19 cellular contexts compared by ENCODE assay signal in the genomic region with DNA sequence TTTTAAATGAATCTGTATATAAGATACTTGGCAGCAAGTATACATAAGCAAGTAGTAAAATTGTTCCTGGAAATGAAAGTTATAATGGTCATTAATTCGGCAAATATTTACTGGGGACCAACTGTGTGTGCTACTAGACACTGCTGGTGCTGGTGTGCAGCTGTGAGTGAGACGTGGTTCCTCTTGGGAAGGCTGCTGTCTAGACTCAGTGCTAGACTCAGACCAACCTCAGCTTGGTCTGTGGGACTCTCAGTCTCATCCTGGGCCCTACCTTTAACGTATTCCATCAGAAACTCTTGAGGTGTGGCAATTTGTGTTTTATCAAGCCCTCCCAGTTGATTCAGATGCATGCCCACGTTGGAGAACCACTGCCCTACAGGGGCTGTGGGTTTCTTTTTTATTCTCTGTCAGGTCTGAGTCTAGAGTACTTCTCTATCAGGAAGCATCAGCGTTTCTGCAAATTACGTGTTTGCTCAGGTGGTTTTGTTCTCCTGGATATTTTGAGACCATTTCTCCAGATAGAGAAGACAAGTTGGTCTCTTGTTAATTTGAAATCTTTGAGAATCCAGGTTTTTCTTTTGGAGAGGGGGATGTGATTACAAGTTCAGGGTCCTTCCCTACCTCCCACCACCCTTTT. TPM values are rescaled to one million over a fixed set of nuclear protein-coding genes. Genes with fewer than 3 reads are reported as not detected.
DNase-seq lines count a peak whose midpoint lies in the region; ATAC-seq, FAIRE-seq and TF ChIP-seq lines count a peak whose summit lies in the region.
"Had no signal": no experiment of that assay in that cellular context is flagged by ENCODE, and none has a peak within 500 bp of the region (broad histone marks: within the 10 kb centered on the region; RNA-seq: fewer than 3 reads in every experiment).

No MANE protein-coding gene starts in this region.

- H2AK9ac ChIP-seq in IMR-90 (replicated peaks; ENCODE audit: low read depth, low read length, poor library complexity) = no peak overlapping the region

- peaks cover 30% of the 10 kb centered on the region for H4K20me1 ChIP-seq in IMR-90 (ENCODE audit: insufficient read depth, low read length)
- no peaks in the 10 kb centered on the region for H4K20me1 ChIP-seq in GM12878 (ENCODE audit: control insufficient read depth, insufficient read depth)

- TF ChIP-seq POLR2A in IMR-90 (IDR thresholded peaks at IDR 0.05; ENCODE audit: low read depth, low read length) = no peak
- no peak for TF ChIP-seq POLR2A in GM12878 (IDR thresholded peaks at IDR 0.05; ENCODE audit: low read depth, low read length)

- no peak overlapping the region for H2AK5ac ChIP-seq in IMR-90 (ENCODE audit: low read depth, low read length)

- TF ChIP-seq CTCF in IMR-90 (conservative IDR thresholded peaks at IDR 0.05; ENCODE audit: low read depth, low read length) = no peak
- TF ChIP-seq CTCF in GM12878 (IDR thresholded peaks at IDR 0.05 in 2 of 3, conservative IDR thresholded peaks at IDR 0.05 in 1 of 3; ENCODE audit: control insufficient read depth in 2 of 3, extremely low read depth in 1 of 3, insufficient read depth in 1 of 3, low read depth in 3 of 3, low read length in 3 of 3) = no peak
- no peak for TF ChIP-seq CTCF in mucosa of descending colon (IDR thresholded peaks at IDR 0.05)

- H3K4me1 Mint-ChIP-seq in activated CD4-positive, alpha-beta T cell treated with anti-CD3 and anti-CD28 coated beads for 36 hours = peaks cover 71% of the 10 kb centered on the region

- H3K36me3 Mint-ChIP-seq in activated CD4-positive, alpha-beta T cell treated with anti-CD3 and anti-CD28 coated beads for 36 hours (ENCODE audit: low read depth) = peaks cover 16% of the 10 kb centered on the region

- TF ChIP-seq RAD21 in IMR-90 (IDR thresholded peaks at IDR 0.05; ENCODE audit: low read length) = no peak
- TF ChIP-seq RAD21 in GM12878 (IDR thresholded peaks at IDR 0.05; ENCODE audit: insufficient read depth, low read depth, low read length) = no peak

- H3K4me1 ChIP-seq in IMR-90 (ENCODE audit: control insufficient read depth, insufficient read depth, low read length) (peaks cover 11% of the 10 kb centered on the region), GM12878 (ENCODE audit: control insufficient read depth, insufficient read depth, low read length) (peaks cover 6% of the 10 kb centered on the region), mucosa of descending colon (ENCODE audit: low read depth) (peaks cover 5% of the 10 kb centered on the region)

- in situ Hi-C loops in IMR-90 (cut with MboI; ENCODE audit: low sequenced_read_pairs) (no loop called here), GM12878 (cut with MboI) (no loop called here)

- no peak overlapping the region for H3K4me3 ChIP-seq in IMR-90 (ENCODE audit: insufficient read depth, low read depth, low read length)
- H3K4me3 ChIP-seq in GM12878 = no peak overlapping the region
- no peak overlapping the region for H3K4me3 ChIP-seq in mucosa of descending colon
- H3K4me3 ChIP-seq: PC-9 had no signal

- H3K27ac ChIP-seq in IMR-90 (ENCODE audit: insufficient read depth, low read length) = no peak overlapping the region
- H3K27ac ChIP-seq in GM12878 (ENCODE audit: control insufficient read depth, insufficient read depth) = no peak overlapping the region
- H3K27ac ChIP-seq: PC-9 had no signal

- FAIRE-seq in GM12878 (lab: Jason Lieb, UNC) = no peak

- DNase-seq in activated CD4-positive, alpha-beta T cell treated with anti-CD3 and anti-CD28 coated beads for 36 hours = no peak
- DNase-seq in activated CD4-positive, alpha-beta T cell treated with anti-CD3 and anti-CD28 coated beads for 1 hour = no peak
- no peak for DNase-seq in IMR-90
- no peak for DNase-seq in GM12878 (ENCODE audit: low read depth, low spot score)
- no peak for DNase-seq in mucosa of descending colon
- no peak for DNase-seq in cortex of kidney (lab: John Stamatoyannopoulos, UW)
- no peak for DNase-seq in central memory CD4-positive, alpha-beta T cell
- DNase-seq in AG08396 (ENCODE audit: low spot score) = no peak
- DNase-seq: C1 segment of cervical spinal cord, DMS153, H7, Kasumi-1, NCI-H1105 treated with DMSO at 0.1 percent for 48 hours, NCI-H1694 treated with DMSO at 0.1 percent for 48 hours, NCI-H2107, NCI-H345, NCI-H748 treated with DMSO at 0.1 percent for 48 hours had no signal

- H3K4ac ChIP-seq in IMR-90 (ENCODE audit: low read depth, low read length) = no peak overlapping the region; the same call in 1 of the 2 replicates

- H2BK120ac ChIP-seq in IMR-90 (ENCODE audit: low read depth, low read length) = no peak overlapping the region

- intact Hi-C loops in activated CD4-positive, alpha-beta T cell treated with anti-CD3 and anti-CD28 coated beads for 36 hours (cut with DNase I, micrococcal nuclease) = loop anchor here in 1 of 2 experiments (10.0 kb wide), 1 partner anchor 287 kb away; no protein-coding TSS in a partner anchor
- intact Hi-C loops in IMR-90 (cut with micrococcal nuclease) (no loop called here), GM12878 (cut with micrococcal nuclease; ENCODE audit: unreplicated experiment) (no loop called here), mucosa of descending colon (cut with DNase I, micrococcal nuclease) (no loop called here)

- H4K5ac ChIP-seq in IMR-90 (ENCODE audit: low read depth, low read length) = no peak overlapping the region

- no peak overlapping the region for H4K8ac ChIP-seq in IMR-90 (ENCODE audit: low read depth in 2 of 2, low read length in 2 of 2)

- peak overlapping the region; percentile 24 for H3K27ac Mint-ChIP-seq in activated CD4-positive, alpha-beta T cell treated with anti-CD3 and anti-CD28 coated beads for 36 hours

- peaks cover 19% of the 10 kb centered on the region for H3K79me2 ChIP-seq in GM12878 (ENCODE audit: control insufficient read depth, insufficient read depth, low read length)

- H3K9ac ChIP-seq in IMR-90 (ENCODE audit: low read depth, low read length) (no peak overlapping the region), GM12878 (ENCODE audit: control insufficient read depth, insufficient read depth, low read length) (no peak overlapping the region)

- no peak overlapping the region for H3K18ac ChIP-seq in IMR-90 (ENCODE audit: low read depth, low read length)

- no peak overlapping the region for H3K14ac ChIP-seq in IMR-90 (replicated peaks; ENCODE audit: low read depth, low read length)

- WGBS in IMR-90 (ENCODE audit: extremely low coverage in 2 of 2, insufficient read length in 1 of 2), 2 experiments = 100% methylated on average over 1 of the region's 6 CpGs; no CpG with 5 or more reads in 1 of the 2 experiments
- WGBS in GM12878 (ENCODE audit: insufficient coverage, insufficient replicate concordance, low lambda C conversion rate, missing lambda C conversion rate) = 68% methylated on average over 6 of the region's 6 CpGs

- BruUV-seq in IMR-90 (replicated peaks; lab: Mats Ljungman, UMichigan) = no TSS peak
- no TSS peak for BruUV-seq in GM12878 (replicated peaks; lab: Mats Ljungman, UMichigan)

- no peaks in the 10 kb centered on the region for H3K9me3 Mint-ChIP-seq in activated CD4-positive, alpha-beta T cell treated with anti-CD3 and anti-CD28 coated beads for 36 hours (ENCODE audit: low read depth)

- no peak overlapping the region for H4K91ac ChIP-seq in IMR-90 (ENCODE audit: insufficient read depth, low read depth, low read length)

- no peak overlapping the region for H2BK20ac ChIP-seq in IMR-90 (ENCODE audit: low read depth, low read length)

- H3K27me3 ChIP-seq in IMR-90 (ENCODE audit: control insufficient read depth, insufficient read depth, low read length) (no peaks in the 10 kb centered on the region), GM12878 (replicated peaks in 1 of 2; ENCODE audit: control insufficient read depth in 2 of 2, insufficient read depth in 2 of 2, low read length in 1 of 2) (no peaks in the 10 kb centered on the region)

- H3K4me3 Mint-ChIP-seq in activated CD4-positive, alpha-beta T cell treated with anti-CD3 and anti-CD28 coated beads for 36 hours = no peak overlapping the region

- peaks cover 11% of the 10 kb centered on the region for H3K36me3 ChIP-seq in IMR-90 (ENCODE audit: control insufficient read depth, insufficient read depth, low read length)
- H3K36me3 ChIP-seq in GM12878 (ENCODE audit: control insufficient read depth in 2 of 2, insufficient read depth in 2 of 2, low read length in 1 of 2) = peaks cover 0 to 3% of the 10 kb centered on the region in 2 experiments; a peak in 2 of 4 replicates
- no peaks in the 10 kb centered on the region for H3K36me3 ChIP-seq in mucosa of descending colon (ENCODE audit: low read depth)

- dilution Hi-C loops in IMR-90 (cut with HindIII; ENCODE audit: low sequenced_read_pairs, unreplicated experiment) = no loop called here

- no peak for TF ChIP-seq EP300 in GM12878 (IDR thresholded peaks at IDR 0.05; ENCODE audit: borderline replicate concordance in 1 of 2, control insufficient read depth in 1 of 2, low read depth in 2 of 2, low read length in 2 of 2)

- no peak for ATAC-seq in activated CD4-positive, alpha-beta T cell treated with anti-CD3 and anti-CD28 coated beads for 36 hours
- no peak for ATAC-seq in IMR-90 (ENCODE audit: low read depth)
- peak; percentile 59 for ATAC-seq in GM12878
- peak; percentile 31 for ATAC-seq in mucosa of descending colon

- no peaks in the 10 kb centered on the region for H3K27me3 Mint-ChIP-seq in activated CD4-positive, alpha-beta T cell treated with anti-CD3 and anti-CD28 coated beads for 36 hours

- H3K9me3 ChIP-seq in IMR-90 (ENCODE audit: control insufficient read depth, insufficient read depth, low read length) (no peaks in the 10 kb centered on the region), GM12878 (replicated peaks; ENCODE audit: control insufficient read depth, insufficient read depth, low read length) (no peaks in the 10 kb centered on the region), mucosa of descending colon (no peaks in the 10 kb centered on the region)
- H3K9me3 ChIP-seq: Caco-2 had no signal

- H2AFZ ChIP-seq in IMR-90 (replicated peaks; ENCODE audit: low read length, poor library complexity) (no peak overlapping the region), GM12878 (ENCODE audit: control insufficient read depth, low read depth, low read length) (no peak overlapping the region)
- H2AFZ ChIP-seq: PC-9 had no signal

- SMC1A ChIA-PET in GM12878 (lab: Charles Lee; ENCODE audit: uncharacterized antibody, unreplicated experiment) = interaction anchor here (1.0 to 1.4 kb wide), 2 partner anchors 16 to 258 kb away, joined by 3 to 5 read pairs; no protein-coding TSS in a partner anchor

- H3K56ac ChIP-seq in IMR-90 (ENCODE audit: extremely low read depth, insufficient read depth, low read length) = no peak overlapping the region

- RAD21 ChIA-PET in GM12878 (lab: Charles Lee; ENCODE audit: unreplicated experiment) = interaction anchor here (1.2 kb wide), 1 partner anchor 259 kb away, joined by 6 read pairs; no protein-coding TSS in a partner anchor

- POLR2A ChIA-PET in activated CD4-positive, alpha-beta T cell treated with anti-CD3 and anti-CD28 coated beads for 36 hours (lab: Charles Lee) = no interaction called here
- POLR2A ChIA-PET in IMR-90 (lab: Charles Lee; ENCODE audit: unreplicated experiment) (no interaction called here), GM12878 (lab: Charles Lee) (interaction anchor here (1.1 to 1.2 kb wide), 3 partner anchors 13 to 19 kb away, joined by 3 to 4 read pairs (median 3); no protein-coding TSS in a partner anchor)

- H3K79me1 ChIP-seq in IMR-90 (ENCODE audit: low read depth in 1 of 2, low read length in 2 of 2) = peaks cover 28 to 74% of the 10 kb centered on the region in 2 experiments

- H3K4me2 ChIP-seq in IMR-90 (ENCODE audit: low read depth, low read length) (no peak overlapping the region), GM12878 (ENCODE audit: control insufficient read depth, insufficient read depth) (no peak overlapping the region)
- H3K4me2 ChIP-seq: PC-9 had no signal

- H2BK5ac ChIP-seq in IMR-90 (ENCODE audit: low read depth, low read length, poor library complexity, severe bottlenecking) = no peak overlapping the region

- CTCF ChIA-PET in activated CD4-positive, alpha-beta T cell treated with anti-CD3 and anti-CD28 coated beads for 36 hours (lab: Charles Lee) = interaction anchor here (2.2 kb wide), 1 partner anchor 258 kb away, joined by 6 read pairs; no protein-coding TSS in a partner anchor
- CTCF ChIA-PET in IMR-90 (lab: Yijun Ruan, JAX) = interaction anchor here (0.6 kb wide), 1 partner anchor 190 kb away, joined by 3 read pairs; no protein-coding TSS in a partner anchor
- CTCF ChIA-PET in GM12878 (lab: Yijun Ruan, JAX) = interaction anchor here (0.8 to 1.5 kb wide), 2 partner anchors 13 to 258 kb away, joined by 4 to 6 read pairs; no protein-coding TSS in a partner anchor

- H3K9me1 ChIP-seq in IMR-90 (ENCODE audit: insufficient read depth, low read length) = peaks cover 6% of the 10 kb centered on the region

- H3K23ac ChIP-seq in IMR-90 (ENCODE audit: low read depth, low read length) = peak overlapping the region; percentile 54; the same call in 1 of the 2 replicates

- no peak overlapping the region for H2BK15ac ChIP-seq in IMR-90 (ENCODE audit: low read depth, low read length)

RNA-seq across cellular contexts. Expression of gene TLNRD1, which starts 6.8 kb away (rescaled TPM):
- total RNA-seq in activated CD4-positive, alpha-beta T cell treated with anti-CD3 and anti-CD28 coated beads for 36 hours = 10 to 100 TPM; 11.2 to 16.9 TPM
- total RNA-seq in IMR-90 (2012; rRNA removed) (2.2 and 2.8 TPM in 2 replicates), GM12878 (2014; rRNA removed) (19.9 and 25.5 TPM in 2 replicates), GM12878 (2014; rRNA removed; fragmentation: Illumina TruSeq; extraction: Trizol) (6.0 and 6.5 TPM in 2 replicates), GM12878 (2021) (40.5 and 44.8 TPM in 2 replicates), mucosa of descending colon (10 to 100 TPM; 18.5 to 20.7 (median 18.6) TPM)
- polyA plus RNA-seq in IMR-90 (2012; rRNA removed) (6.8 and 9.5 TPM in 2 replicates), GM12878 (2011; rRNA removed) (8.4 and 11.6 TPM in 2 replicates), GM12878 (2014; fragmentation: Illumina TruSeq; extraction: Trizol) (4.8 and 6.6 TPM in 2 replicates), GM12878 (2014; fragmentation: Nextera tagmentation; extraction: Ambion mirVana) (1 to 10 TPM; 2.5 to 5.7 TPM), GM12878 (2014; rRNA removed) (26.7 and 31.5 TPM in 2 replicates), GM12878 (2016; fragmentation: Nextera tagmentation; extraction: Ambion mirVana) (10 to 100 TPM in 1 of 2 experiments, 1 to 10 TPM in 1; 5.4 to 12.5 TPM)
- polyA plus RNA-seq in IMR-90 (2012; cell fraction: cytosol; rRNA removed) = 4.7 and 12.7 TPM in 2 replicates
- 3.6 and 10.3 TPM in 2 replicates for polyA plus RNA-seq in IMR-90 (2012; cell fraction: nucleus; rRNA removed; ENCODE audit: low replicate concordance)
- 14.0 and 16.6 TPM in 2 replicates for total RNA-seq in GM12878 (2013; cell fraction: nucleolus; rRNA removed)
- 2.6 TPM for polyA plus RNA-seq in GM12878 (2011; ENCODE audit: low read depth)
- polyA plus RNA-seq in GM12878 (2011; cell fraction: cytosol; rRNA removed) = 13.2 and 24.3 TPM in 2 replicates
- polyA plus RNA-seq in GM12878 (2011; cell fraction: nucleus; rRNA removed) = 13.6 and 19.0 TPM in 2 replicates
- 8.4 and 9.0 TPM in 2 replicates for polyA plus RNA-seq in GM12878 (2012)
- polyA minus RNA-seq in GM12878 (2011; rRNA and poly(A)+ RNA removed) = 4.8 and 6.6 TPM in 2 replicates
- polyA minus RNA-seq in GM12878 (2011; cell fraction: cytosol; rRNA and poly(A)+ RNA removed) = 12.8 and 13.8 TPM in 2 replicates
- 16.1 and 29.3 TPM in 2 replicates for polyA minus RNA-seq in GM12878 (2011; cell fraction: nucleus; rRNA and poly(A)+ RNA removed)

RNA-seq across cellular contexts. Expression of gene MESD, which starts 17.9 kb away (rescaled TPM):
- 10 to 100 TPM; 18.6 to 21.7 TPM for total RNA-seq in activated CD4-positive, alpha-beta T cell treated with anti-CD3 and anti-CD28 coated beads for 36 hours
- 10.0 and 15.3 TPM in 2 replicates for total RNA-seq in IMR-90 (2012; rRNA removed)
- polyA plus RNA-seq in IMR-90 (2012; rRNA removed) = 14.0 and 14.7 TPM in 2 replicates
- 6.2 and 6.5 TPM in 2 replicates for polyA plus RNA-seq in IMR-90 (2012; cell fraction: cytosol; rRNA removed)
- 3.5 and 8.2 TPM in 2 replicates for polyA plus RNA-seq in IMR-90 (2012; cell fraction: nucleus; rRNA removed; ENCODE audit: low replicate concordance)
- 34.4 and 36.8 TPM in 2 replicates for total RNA-seq in GM12878 (2013; cell fraction: nucleolus; rRNA removed)
- total RNA-seq in GM12878 (2014; rRNA removed) = 21.8 and 22.7 TPM in 2 replicates
- 25.2 and 27.5 TPM in 2 replicates for total RNA-seq in GM12878 (2014; rRNA removed; fragmentation: Illumina TruSeq; extraction: Trizol)
- total RNA-seq in GM12878 (2021) = 19.2 and 24.1 TPM in 2 replicates
- 10.7 TPM for polyA plus RNA-seq in GM12878 (2011; ENCODE audit: low read depth)
- 11.2 and 15.4 TPM in 2 replicates for polyA plus RNA-seq in GM12878 (2011; rRNA removed)
- 8.8 and 9.4 TPM in 2 replicates for polyA plus RNA-seq in GM12878 (2011; cell fraction: cytosol; rRNA removed)
- 9.4 and 11.4 TPM in 2 replicates for polyA plus RNA-seq in GM12878 (2011; cell fraction: nucleus; rRNA removed)
- 14.4 and 14.7 TPM in 2 replicates for polyA plus RNA-seq in GM12878 (2012)
- 24.7 and 25.7 TPM in 2 replicates for polyA plus RNA-seq in GM12878 (2014; fragmentation: Illumina TruSeq; extraction: Trizol)
- polyA plus RNA-seq in GM12878 (2014; fragmentation: Nextera tagmentation; extraction: Ambion mirVana) = 10 to 100 TPM; 10.2 to 16.7 TPM
- 16.5 and 16.7 TPM in 2 replicates for polyA plus RNA-seq in GM12878 (2014; rRNA removed)
- polyA plus RNA-seq in GM12878 (2016; fragmentation: Nextera tagmentation; extraction: Ambion mirVana) = 10 to 100 TPM; 39.0 to 39.8 TPM
- 8.0 and 9.7 TPM in 2 replicates for polyA minus RNA-seq in GM12878 (2011; rRNA and poly(A)+ RNA removed)
- polyA minus RNA-seq in GM12878 (2011; cell fraction: cytosol; rRNA and poly(A)+ RNA removed) = 3.6 and 5.9 TPM in 2 replicates
- 7.3 and 9.2 TPM in 2 replicates for polyA minus RNA-seq in GM12878 (2011; cell fraction: nucleus; rRNA and poly(A)+ RNA removed)
- total RNA-seq in mucosa of descending colon = 10 to 100 TPM; 18.5 to 24.5 (median 21.3) TPM

Comparison
In these comparisons a context has a peak if more than half of its experiments do, and no peak if none do; other contexts are left out.
1. ATAC-seq: peak in GM12878 (single experiment) and mucosa of descending colon (single experiment); none in activated CD4-positive, alpha-beta T cell treated with anti-CD3 and anti-CD28 coated beads for 36 hours (single experiment) and IMR-90 (single experiment).